ENCODE assay signal across 2 cellular contexts in genomic region chr21:45319461-45320211, GRCh38.
TF ChIP-seq lines count a peak whose summit lies in the region.

No MANE protein-coding gene starts in this region.

TF ChIP-seq in HEK293, 187 proteins besides CTCF, POLR2A, EP300 and RAD21 (continued from another document):
- TF ChIP-seq HOXA7 (CRISPR knock-in tag; IDR thresholded peaks at IDR 0.05; ENCODE audit: borderline replicate concordance) = no peak
- no peak for TF ChIP-seq ZNF140 (tag by site-specific recombination; IDR thresholded peaks at IDR 0.05)
- TF ChIP-seq MYNN (tag by site-specific recombination; IDR thresholded peaks at IDR 0.05; ENCODE audit: borderline replicate concordance) = no peak
- no peak for TF ChIP-seq ZNF394 (tag by site-specific recombination; IDR thresholded peaks at IDR 0.05; ENCODE audit: borderline replicate concordance)
- no peak for TF ChIP-seq ZNF248 (tag by site-specific recombination; IDR thresholded peaks at IDR 0.05)
- TF ChIP-seq ZNF623 (tag by site-specific recombination; IDR thresholded peaks at IDR 0.05) = no peak
TF ChIP-seq in HEK293: peak in this region for 0.

TF ChIP-seq in HepG2, 621 proteins besides CTCF, POLR2A, EP300 and RAD21 (continued from another document):
- TF ChIP-seq ZNF567 (CRISPR knock-in tag; IDR thresholded peaks at IDR 0.05; ENCODE audit: borderline replicate concordance) (0 out of 2 replicates have a peak, but pooled peaks have one; percentile 1), ZNF280B (CRISPR knock-in tag; IDR thresholded peaks at IDR 0.05; ENCODE audit: borderline replicate concordance) (peak; percentile 10; the same call in 1 of the 2 replicates), PRPF4 (IDR thresholded peaks at IDR 0.05; ENCODE audit: low read depth, low read length, poor library complexity, severe bottlenecking) (peak; percentile 35)
